ENCODE assay signal across 8 cellular contexts in genomic region chr11:33722579-33723234, GRCh38. TPM values are rescaled to one million over a fixed set of nuclear protein-coding genes. Genes with fewer than 3 reads are reported as not detected.
DNase-seq lines count a peak whose midpoint lies in the region; ATAC-seq and TF ChIP-seq lines count a peak whose summit lies in the region.

No MANE protein-coding gene starts in this region.

- peak in 2 of 3 donors; percentile 61 to 62 for DNase-seq in stimulated activated CD4-positive, alpha-beta T cell treated with anti-CD3 and anti-CD28 coated beads, Interleukin-12 subunit alpha, Interleukin-12 subunit beta, amount 100 ng/mL, for 48 hours (ENCODE audit: low read depth in 2 of 3, low spot score in 1 of 3)
- no peak for DNase-seq in stimulated activated CD4-positive, alpha-beta T cell treated with anti-CD3 and anti-CD28 coated beads, Interleukin-4, amount 100 ng/mL, for 4 hours
- DNase-seq in body of pancreas (no peak), myocyte (ENCODE audit: low read depth) (peak; percentile 90), NCI-H226 (no peak), NCI-H748 treated with DMSO at 0.1 percent for 48 hours (lab: John Stamatoyannopoulos, UW) (no peak), DMS 273 (lab: John Stamatoyannopoulos, UW; ENCODE audit: unreplicated experiment) (no peak)

- H3K4me3 ChIP-seq in body of pancreas = no peak overlapping the region

- TF ChIP-seq CTCF in body of pancreas (IDR thresholded peaks at IDR 0.05) = no peak

- peaks cover 4 to 6% of the 10 kb centered on the region in 2 donors for H3K36me3 ChIP-seq in body of pancreas (replicated peaks in 1 of 2; ENCODE audit: insufficient read depth in 1 of 2, low read depth in 2 of 2)

- H3K9me3 ChIP-seq in body of pancreas = no peaks in the 10 kb centered on the region

- 67 to 90% methylated on average over 2 of the region's 2 CpGs for WGBS in body of pancreas, 2 donors

- peaks cover 36% of the 10 kb centered on the region for H3K4me1 ChIP-seq in body of pancreas

- no peak for TF ChIP-seq POLR2A in body of pancreas (IDR thresholded peaks at IDR 0.05)

- ATAC-seq in HG03439 (IDR thresholded peaks at IDR 0.05; ENCODE audit: unreplicated experiment) (peak; percentile 83), body of pancreas (no peak)

- H3K27ac ChIP-seq in body of pancreas = peak overlapping the region in 3 of 4 donors; percentile 35 to 67 (median 60)

- no peaks in the 10 kb centered on the region for H3K27me3 ChIP-seq in body of pancreas

- intact Hi-C loops in body of pancreas (cut with DNase I) = no loop called here

RNA-seq across cellular contexts. Expression of gene CD59, which starts 13.5 kb away (rescaled TPM):
- total RNA-seq in body of pancreas (100 to 1,000 TPM in 1 of 2 donors, 10 to 100 TPM in 1; 68.2 to 194 TPM), myocyte (434 and 480 TPM in 2 replicates)
- 618 TPM for polyA plus RNA-seq in myocyte (2012)

RNA-seq across cellular contexts. Expression of gene C11orf91, which starts 22.1 kb away (rescaled TPM):
- total RNA-seq in body of pancreas (not detected), myocyte (not detected in 2 replicates)
- 0.11 TPM for polyA plus RNA-seq in myocyte (2012)

RNA-seq across cellular contexts. Expression of gene FBXO3, which starts 51.6 kb away (rescaled TPM):
- total RNA-seq in body of pancreas (10 to 100 TPM; 24.7 to 40.5 TPM), myocyte (29.1 and 35.6 TPM in 2 replicates)
- polyA plus RNA-seq in myocyte (2012) = 14.5 TPM

Comparison
In these comparisons a context has a peak if more than half of its experiments do, and no peak if none do; other contexts are left out.
1. DNase-seq: peak in stimulated activated CD4-positive, alpha-beta T cell treated with anti-CD3 and anti-CD28 coated beads, Interleukin-12 subunit alpha, Interleukin-12 subunit beta, amount 100 ng/mL, for 48 hours (2 of 3) and myocyte (single experiment); none in stimulated activated CD4-positive, alpha-beta T cell treated with anti-CD3 and anti-CD28 coated beads, Interleukin-4, amount 100 ng/mL, for 4 hours (0 of 2), body of pancreas (0 of 4), NCI-H226 (single experiment), NCI-H748 treated with DMSO at 0.1 percent for 48 hours (single experiment) and DMS 273 (single experiment).